In genomic region chr1:231803353-231803752, GRCh38 we compare ENCODE assay signal across 16 cellular contexts.
DNase-seq lines count a peak whose midpoint lies in the region; TF ChIP-seq lines count a peak whose summit lies in the region.
"Had no signal": no experiment of that assay in that cellular context is flagged by ENCODE, and none has a peak within 500 bp of the region (broad histone marks: within the 10 kb centered on the region; RNA-seq: fewer than 3 reads in every experiment).

No MANE protein-coding gene starts in this region.

- H3K79me2 ChIP-seq in fibroblast of lung (ENCODE audit: control insufficient read depth, insufficient read depth, low read length), result no peaks in the 10 kb centered on the region
- H3K79me2 ChIP-seq: parathyroid adenoma had no signal

- intact Hi-C loops in CD14-positive monocyte (cut with micrococcal nuclease), result no loop called here

- no peaks in the 10 kb centered on the region for H3K4me1 ChIP-seq in fibroblast of lung (ENCODE audit: control insufficient read depth, extremely low read depth, insufficient read depth, low read length)
- H3K4me1 ChIP-seq in SJCRH30, result no peaks in the 10 kb centered on the region
- H3K4me1 ChIP-seq: parathyroid adenoma, tibial artery had no signal

- no peaks in the 10 kb centered on the region for H4K20me1 ChIP-seq in fibroblast of lung (ENCODE audit: control insufficient read depth, extremely low read depth, insufficient read depth, low read length)

- peak overlapping the region; percentile 67 to 83 for H3K4me3 Mint-ChIP-seq in CD14-positive monocyte
- H3K4me3 Mint-ChIP-seq: activated naive CD8-positive, alpha-beta T cell treated with anti-CD3 and anti-CD28 coated beads for 36 hours; T-helper 17 cell had no signal

- DNase-seq in CD14-positive monocyte (ENCODE audit: low spot score), result peak; percentile 85
- DNase-seq in NOMO-1 (lab: John Stamatoyannopoulos, UW; ENCODE audit: unreplicated experiment in 2 of 2), result peak; percentile 86 to 94
- peak; percentile 43 to 84 for DNase-seq in fibroblast of lung (ENCODE audit: low read depth in 2 of 2)
- peak; percentile 3 for DNase-seq in midbrain (lab: John Stamatoyannopoulos, UW)
- no peak for DNase-seq in GM13976 (ENCODE audit: low spot score)
- DNase-seq in HuH-7 (ENCODE audit: low spot score), result no peak
- DNase-seq in activated CD4-positive, CD25-positive, alpha-beta regulatory T cell treated with anti-CD3 and anti-CD28 coated beads, Interleukin-2, amount 50 U/mL, for 72 hours, result no peak
- DNase-seq in SJCRH30, result no peak
- DNase-seq: activated naive CD8-positive, alpha-beta T cell treated with anti-CD3 and anti-CD28 coated beads for 36 hours; activated T-cell treated with anti-CD3 and anti-CD28 coated beads for 4 hours; DMS53; NCI-H1092 treated with DMSO at 0.1 percent for 48 hours; T-helper 17 cell had no signal

- no peak for TF ChIP-seq CTCF in CD14-positive monocyte (IDR thresholded peaks at IDR 0.05)
- TF ChIP-seq CTCF in fibroblast of lung (conservative IDR thresholded peaks at IDR 0.05 in 1 of 2, IDR thresholded peaks at IDR 0.05 in 1 of 2; ENCODE audit: low read depth in 1 of 2, low read length in 2 of 2), result no peak
- TF ChIP-seq CTCF in GM13976 (IDR thresholded peaks at IDR 0.05; ENCODE audit: borderline replicate concordance, control extremely low read depth, extremely low read depth, insufficient read depth, missing control alignments), result no peak

- peaks cover 35 to 48% of the 10 kb centered on the region in 2 donors for H3K36me3 Mint-ChIP-seq in CD14-positive monocyte

- H3K9me3 ChIP-seq in fibroblast of lung (ENCODE audit: control insufficient read depth, insufficient read depth, low read depth, low read length) (no peaks in the 10 kb centered on the region), SJCRH30 (replicated peaks) (no peaks in the 10 kb centered on the region)
- H3K9me3 ChIP-seq: tibial artery had no signal

- peaks cover 51% of the 10 kb centered on the region for H3K4me1 Mint-ChIP-seq in CD14-positive monocyte
- H3K4me1 Mint-ChIP-seq: activated naive CD8-positive, alpha-beta T cell treated with anti-CD3 and anti-CD28 coated beads for 36 hours had no signal

- in situ Hi-C loops in GM13976 (cut with MboI; ENCODE audit: low sequenced_read_pairs, unreplicated experiment), result no loop called here

- no peak overlapping the region for H2AFZ ChIP-seq in fibroblast of lung (ENCODE audit: low read length)
- H2AFZ ChIP-seq: parathyroid adenoma had no signal

- peak overlapping the region; percentile 96 to 100 (median 99) for H3K27ac Mint-ChIP-seq in CD14-positive monocyte
- H3K27ac Mint-ChIP-seq: activated naive CD8-positive, alpha-beta T cell treated with anti-CD3 and anti-CD28 coated beads for 36 hours; T-helper 17 cell had no signal

- H3K9me3 Mint-ChIP-seq in CD14-positive monocyte, result peaks cover 2 to 10% (median 3%) of the 10 kb centered on the region in 7 donors

- H3K27me3 Mint-ChIP-seq in CD14-positive monocyte (ENCODE audit: low read depth in 3 of 3), result peaks cover 0 to 4% (median 1%) of the 10 kb centered on the region in 3 donors
- H3K27me3 Mint-ChIP-seq: activated naive CD8-positive, alpha-beta T cell treated with anti-CD3 and anti-CD28 coated beads for 36 hours; T-helper 17 cell had no signal

- H3K27ac ChIP-seq in fibroblast of lung (ENCODE audit: insufficient read depth, low read length) (no peak overlapping the region), SJCRH30 (no peak overlapping the region)
- H3K27ac ChIP-seq: epithelial cell of prostate, parathyroid adenoma, tibial artery had no signal

- no peak overlapping the region for H3K9ac ChIP-seq in fibroblast of lung (ENCODE audit: insufficient read depth, low read length)
- H3K9ac ChIP-seq: parathyroid adenoma had no signal

- no peak overlapping the region for H3K4me3 ChIP-seq in fibroblast of lung (replicated peaks in 1 of 4; ENCODE audit: control extremely low read depth in 1 of 4, insufficient read depth in 1 of 4, low read depth in 3 of 4, low read length in 4 of 4)
- H3K4me3 ChIP-seq in SJCRH30, result no peak overlapping the region
- H3K4me3 ChIP-seq: tibial artery had no signal

- H3K4me2 ChIP-seq in fibroblast of lung (ENCODE audit: extremely low read depth, insufficient read depth, low read length), result no peak overlapping the region

- no peaks in the 10 kb centered on the region for H3K36me3 ChIP-seq in fibroblast of lung (ENCODE audit: control insufficient read depth, insufficient read depth, low read length)
- no peaks in the 10 kb centered on the region for H3K36me3 ChIP-seq in SJCRH30
- H3K36me3 ChIP-seq: tibial artery had no signal

- H3K27me3 ChIP-seq in fibroblast of lung (ENCODE audit: control insufficient read depth, insufficient read depth, low read length) (no peaks in the 10 kb centered on the region), SJCRH30 (no peaks in the 10 kb centered on the region)
- H3K27me3 ChIP-seq: tibial artery had no signal

Comparison
In these comparisons a context has a peak if more than half of its experiments do, and no peak if none do; other contexts are left out.
1. DNase-seq: peak in CD14-positive monocyte (single experiment), NOMO-1 (2 of 2), fibroblast of lung (2 of 2) and midbrain (single experiment); none in GM13976 (single experiment), HuH-7 (single experiment), activated CD4-positive, CD25-positive, alpha-beta regulatory T cell treated with anti-CD3 and anti-CD28 coated beads, Interleukin-2, amount 50 U/mL, for 72 hours (single experiment) and SJCRH30 (0 of 2).